ENCODE assay signal across 8 cellular contexts in genomic region chr2:127081826-127082633, GRCh38. TPM values are rescaled to one million over a fixed set of nuclear protein-coding genes. Genes with fewer than 3 reads are reported as not detected.
DNase-seq lines count a peak whose midpoint lies in the region; ATAC-seq lines count a peak whose summit lies in the region.

No MANE protein-coding gene starts in this region.

- peak; percentile 72 for DNase-seq in activated T-helper 1 cell treated with anti-CD3 and anti-CD28 coated beads, Interleukin-12 subunit alpha, Interleukin-12 subunit beta, Interleukin-2, Interleukin-4 antibody, amounts not matched to agents 30 ng/mL and 10 ng/mL and 1 ng/mL, durations not matched to agents 14 hours and 24 hours and 36 hours (ENCODE audit: low spot score)
- DNase-seq in iris pigment epithelial cell (ENCODE audit: low read depth), result peak; percentile 50
- DNase-seq in stimulated activated CD4-positive, alpha-beta T cell treated with anti-CD3 and anti-CD28 coated beads, TNF-alpha, amount 100 ng/mL, for 4 hours (ENCODE audit: low read depth in 3 of 3), result peak; percentile 33 to 45 (median 37)
- DNase-seq in SIG-M5 (lab: John Stamatoyannopoulos, UW), result no peak
- DNase-seq in DMS79 (lab: John Stamatoyannopoulos, UW), result no peak

- ATAC-seq in GM19452 (IDR thresholded peaks at IDR 0.05; ENCODE audit: unreplicated experiment) (peak; percentile 60), HG03520 (IDR thresholded peaks at IDR 0.05; ENCODE audit: unreplicated experiment) (peak; percentile 33), HG03457 (IDR thresholded peaks at IDR 0.05; ENCODE audit: unreplicated experiment) (no peak)

- H3K27me3 Mint-ChIP-seq in activated T-helper 1 cell treated with anti-CD3 and anti-CD28 coated beads, Interleukin-12 subunit alpha, Interleukin-12 subunit beta, Interleukin-2, Interleukin-4 antibody, amounts not matched to agents 30 ng/mL and 10 ng/mL and 1 ng/mL, durations not matched to agents 14 hours and 24 hours and 36 hours (ENCODE audit: insufficient read depth), result peaks cover 2% of the 10 kb centered on the region

- H3K4me3 Mint-ChIP-seq in activated T-helper 1 cell treated with anti-CD3 and anti-CD28 coated beads, Interleukin-12 subunit alpha, Interleukin-12 subunit beta, Interleukin-2, Interleukin-4 antibody, amounts not matched to agents 30 ng/mL and 10 ng/mL and 1 ng/mL, durations not matched to agents 14 hours and 24 hours and 36 hours, result peak overlapping the region; percentile 86

- peaks cover 84% of the 10 kb centered on the region for H3K4me1 Mint-ChIP-seq in activated T-helper 1 cell treated with anti-CD3 and anti-CD28 coated beads, Interleukin-12 subunit alpha, Interleukin-12 subunit beta, Interleukin-2, Interleukin-4 antibody, amounts not matched to agents 30 ng/mL and 10 ng/mL and 1 ng/mL, durations not matched to agents 14 hours and 24 hours and 36 hours (ENCODE audit: low read depth)

- no peaks in the 10 kb centered on the region for H3K9me3 Mint-ChIP-seq in activated T-helper 1 cell treated with anti-CD3 and anti-CD28 coated beads, Interleukin-12 subunit alpha, Interleukin-12 subunit beta, Interleukin-2, Interleukin-4 antibody, amounts not matched to agents 30 ng/mL and 10 ng/mL and 1 ng/mL, durations not matched to agents 14 hours and 24 hours and 36 hours

- intact Hi-C loops in activated T-helper 1 cell treated with anti-CD3 and anti-CD28 coated beads, Interleukin-12 subunit alpha, Interleukin-12 subunit beta, Interleukin-2, Interleukin-4 antibody, amounts not matched to agents 30 ng/mL and 10 ng/mL and 1 ng/mL, durations not matched to agents 14 hours and 24 hours and 36 hours (cut with micrococcal nuclease), result loop anchor here (1.0 to 10.0 kb wide), 7 partner anchors 18 to 943 kb away; partner anchors contain the start of genes BIN1, GYPC, IWS1 and SAP130

- H3K27ac Mint-ChIP-seq in activated T-helper 1 cell treated with anti-CD3 and anti-CD28 coated beads, Interleukin-12 subunit alpha, Interleukin-12 subunit beta, Interleukin-2, Interleukin-4 antibody, amounts not matched to agents 30 ng/mL and 10 ng/mL and 1 ng/mL, durations not matched to agents 14 hours and 24 hours and 36 hours, result peak overlapping the region; percentile 89

- H3K36me3 Mint-ChIP-seq in activated T-helper 1 cell treated with anti-CD3 and anti-CD28 coated beads, Interleukin-12 subunit alpha, Interleukin-12 subunit beta, Interleukin-2, Interleukin-4 antibody, amounts not matched to agents 30 ng/mL and 10 ng/mL and 1 ng/mL, durations not matched to agents 14 hours and 24 hours and 36 hours (ENCODE audit: low read depth), result peaks cover 5% of the 10 kb centered on the region

RNA-seq across cellular contexts. Expression of gene BIN1, which starts 24.9 kb away (rescaled TPM):
- total RNA-seq in activated T-helper 1 cell treated with anti-CD3 and anti-CD28 coated beads, Interleukin-12 subunit alpha, Interleukin-12 subunit beta, Interleukin-2, Interleukin-4 antibody, amounts not matched to agents 30 ng/mL and 10 ng/mL and 1 ng/mL, durations not matched to agents 14 hours and 24 hours and 36 hours, result 38.4 and 41.9 TPM in 2 replicates

Comparison
In these comparisons a context has a peak if more than half of its experiments do, and no peak if none do; other contexts are left out.
1. DNase-seq: peak in activated T-helper 1 cell treated with anti-CD3 and anti-CD28 coated beads, Interleukin-12 subunit alpha, Interleukin-12 subunit beta, Interleukin-2, Interleukin-4 antibody, amounts not matched to agents 30 ng/mL and 10 ng/mL and 1 ng/mL, durations not matched to agents 14 hours and 24 hours and 36 hours (single experiment), iris pigment epithelial cell (single experiment) and stimulated activated CD4-positive, alpha-beta T cell treated with anti-CD3 and anti-CD28 coated beads, TNF-alpha, amount 100 ng/mL, for 4 hours (3 of 3); none in SIG-M5 (single experiment) and DMS79 (single experiment).